28 cellular contexts compared by ENCODE assay signal in the genomic region with DNA sequence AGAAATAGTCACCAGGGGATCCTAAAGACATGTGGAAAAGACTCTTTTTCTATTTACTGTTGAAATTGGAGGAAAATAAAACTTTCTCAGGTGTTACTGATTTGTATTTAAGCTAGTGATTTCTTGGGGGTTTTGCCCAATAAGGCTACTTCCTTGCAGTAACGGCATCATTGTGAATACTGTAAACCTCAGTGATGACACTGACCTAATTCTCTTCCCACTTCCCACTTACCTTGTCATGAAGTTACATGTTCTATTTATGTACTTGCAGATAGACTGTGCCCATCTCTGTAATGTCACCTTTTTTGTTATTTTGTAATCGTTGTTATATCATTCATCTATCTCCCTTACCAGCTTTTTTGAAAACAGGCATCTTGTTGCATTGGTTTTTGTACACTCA.
"Had no signal": no experiment of that assay in that cellular context is flagged by ENCODE, and none has a peak within 500 bp of the region (broad histone marks: within the 10 kb centered on the region; RNA-seq: fewer than 3 reads in every experiment).

No MANE protein-coding gene starts in this region.

- H3K27ac Mint-ChIP-seq: dendritic cell treated with granulocyte-macrophage colony-stimulating factor and Interleukin-4, amounts not matched to agents 40 ng/mL and 50 ng/mL, for 4 days; effector memory CD8-positive, alpha-beta T cell; endodermal cell; mesothelial cell of epicardium; naive thymus-derived CD8-positive, alpha-beta T cell had no signal

- H3K4me3 Mint-ChIP-seq: dendritic cell treated with granulocyte-macrophage colony-stimulating factor and Interleukin-4, amounts not matched to agents 40 ng/mL and 50 ng/mL, for 4 days; effector memory CD8-positive, alpha-beta T cell; endodermal cell; mesothelial cell of epicardium; naive B cell; naive thymus-derived CD8-positive, alpha-beta T cell had no signal

- H3K4me3 ChIP-seq: esophagus squamous epithelium, gastrocnemius medialis, heart right ventricle, left lung, lower lobe of right lung, mucosa of descending colon had no signal

- FAIRE-seq: endometrium, islet of Langerhans, keratinocyte had no signal

- H3K27ac ChIP-seq: epithelial cell of prostate, esophagus squamous epithelium, gastrocnemius medialis, heart right ventricle, left lung, lower lobe of right lung had no signal

- H3K27me3 ChIP-seq: esophagus squamous epithelium, gastrocnemius medialis, heart right ventricle, left lung had no signal

- H3K4me1 ChIP-seq: esophagus squamous epithelium, gastrocnemius medialis, heart right ventricle, left lung, lower lobe of right lung had no signal

- H3K9me3 ChIP-seq: gastrocnemius medialis, lower lobe of right lung, mucosa of descending colon had no signal

- H3K4me1 Mint-ChIP-seq: mesothelial cell of epicardium had no signal

- H3K27me3 Mint-ChIP-seq: dendritic cell treated with granulocyte-macrophage colony-stimulating factor and Interleukin-4, amounts not matched to agents 40 ng/mL and 50 ng/mL, for 4 days; effector memory CD8-positive, alpha-beta T cell; naive B cell; naive thymus-derived CD8-positive, alpha-beta T cell had no signal

- ATAC-seq: effector memory CD8-positive, alpha-beta T cell; esophagus mucosa; gastrocnemius medialis; heart right ventricle; left cardiac atrium; left lung; left ventricle myocardium superior; lower lobe of right lung; mucosa of descending colon; naive thymus-derived CD8-positive, alpha-beta T cell had no signal

- H3K36me3 ChIP-seq: lower lobe of right lung had no signal

- DNase-seq: cortex of kidney; effector CD8-positive, alpha-beta T cell; effector memory CD8-positive, alpha-beta T cell; endodermal cell; erythroblast; esophagus squamous epithelium; foreskin fibroblast; foreskin melanocyte; gastrocnemius medialis; glutamatergic neuron; head of caudate nucleus; heart right ventricle; hippocampal formation; left cardiac atrium; left lung; left ventricle myocardium superior; lower lobe of right lung; mesenchymal stem cell; mucosa of descending colon; naive B cell; naive thymus-derived CD8-positive, alpha-beta T cell had no signal
